27 cellular contexts compared by ENCODE assay signal in the genomic region with DNA sequence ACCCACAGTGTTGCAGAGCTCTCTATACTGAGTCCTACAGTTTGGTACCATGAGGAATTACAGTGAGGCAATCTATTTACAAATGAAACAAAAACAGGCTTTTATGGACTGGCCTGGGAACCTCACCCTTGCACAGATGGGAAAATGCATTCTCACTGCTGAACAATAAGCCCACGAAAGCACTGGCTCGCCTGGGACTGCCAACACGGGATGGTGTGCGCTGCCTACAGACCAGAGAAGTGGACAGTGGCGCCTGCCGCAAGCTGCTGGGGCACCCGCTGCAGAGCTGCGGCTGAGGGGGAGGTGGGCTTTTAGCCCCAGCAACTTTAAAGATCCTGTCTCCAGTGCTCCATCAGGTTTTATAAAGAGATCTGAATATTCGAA. TPM values are rescaled to one million over a fixed set of nuclear protein-coding genes. Genes with fewer than 3 reads are reported as not detected.
DNase-seq lines count a peak whose midpoint lies in the region; ATAC-seq, FAIRE-seq and TF ChIP-seq lines count a peak whose summit lies in the region.
"Had no signal": no experiment of that assay in that cellular context is flagged by ENCODE, and none has a peak within 500 bp of the region (broad histone marks: within the 10 kb centered on the region; RNA-seq: fewer than 3 reads in every experiment).

No MANE protein-coding gene starts in this region.

- no peak for FAIRE-seq in frontal cortex (lab: Jason Lieb, UNC)
- FAIRE-seq: GM12878, HTR-8/SVneo had no signal

- H3K9me2 ChIP-seq in Loucy (replicated peaks; ENCODE audit: low read depth, low read length), result no peaks in the 10 kb centered on the region

- H3K27me3 Mint-ChIP-seq in natural killer cell treated with Interleukin-12 subunit alpha and Interleukin-12 subunit beta and Interleukin-15 and Interleukin-18, amount 100 ng/mL, for 72 hours, result peaks cover 1 to 8% of the 10 kb centered on the region in 2 donors
- H3K27me3 Mint-ChIP-seq: activated naive CD8-positive, alpha-beta T cell treated with anti-CD3 and anti-CD28 coated beads, Interleukin-2, amount 50 U/mL, for 24 hours; activated T-helper 17 cell treated with anti-CD3 and anti-CD28 coated beads, Interleukin-2, amount 50 U/mL, for 72 hours had no signal

- H3K4me3 Mint-ChIP-seq in natural killer cell treated with Interleukin-12 subunit alpha and Interleukin-12 subunit beta and Interleukin-15 and Interleukin-18, amount 100 ng/mL, for 72 hours, result peak overlapping the region; percentile 78
- H3K4me3 Mint-ChIP-seq: activated CD8-positive, alpha-beta memory T cell treated with anti-CD3 and anti-CD28 coated beads, Interleukin-2, amount 10 ng/mL, durations not matched to agents 7 days and 5 days; activated naive CD8-positive, alpha-beta T cell treated with anti-CD3 and anti-CD28 coated beads, Interleukin-2, amount 50 U/mL, for 24 hours; activated T-helper 17 cell treated with anti-CD3 and anti-CD28 coated beads, Interleukin-2, amount 50 U/mL, for 72 hours; neural crest cell; stimulated activated effector memory CD8-positive, alpha-beta T cell treated with anti-CD3 and anti-CD28 coated beads, Interleukin-12 subunit alpha, Interleukin-12 subunit beta, amount 100 ng/mL, for 72 hours had no signal

- peaks cover 14% of the 10 kb centered on the region for H3F3A ChIP-seq in Loucy (ENCODE audit: low read depth)

- peaks cover 13% of the 10 kb centered on the region for H3K36me3 Mint-ChIP-seq in natural killer cell treated with Interleukin-12 subunit alpha and Interleukin-12 subunit beta and Interleukin-15 and Interleukin-18, amount 100 ng/mL, for 72 hours
- H3K36me3 Mint-ChIP-seq: stimulated activated effector memory CD8-positive, alpha-beta T cell treated with anti-CD3 and anti-CD28 coated beads, Interleukin-12 subunit alpha, Interleukin-12 subunit beta, amount 100 ng/mL, for 72 hours had no signal

- H3K27me3 ChIP-seq in BLaER1 (no peaks in the 10 kb centered on the region), Loucy (ENCODE audit: insufficient read depth, low read length, poor library complexity, severe bottlenecking) (no peaks in the 10 kb centered on the region)
- H3K27me3 ChIP-seq: breast epithelium had no signal

- H3K4me3 ChIP-seq in BLaER1 (no peak overlapping the region), Loucy (ENCODE audit: low read length, poor library complexity, severe bottlenecking) (no peak overlapping the region)
- H3K4me3 ChIP-seq: breast epithelium, GM12878, psoas muscle, skin epidermis, thoracic aorta had no signal

- H3K79me2 ChIP-seq in Loucy (ENCODE audit: insufficient read depth, low read length), result no peaks in the 10 kb centered on the region

- ATAC-seq in natural killer cell treated with Interleukin-12 subunit alpha and Interleukin-12 subunit beta and Interleukin-15 and Interleukin-18, amount 100 ng/mL, for 72 hours, result no peak
- ATAC-seq: GM12878, psoas muscle had no signal

- H3K9me3 ChIP-seq in BLaER1 (peaks cover 9% of the 10 kb centered on the region), Loucy (ENCODE audit: insufficient read depth, low read depth, low read length) (peaks cover 5% of the 10 kb centered on the region; the same call in 1 of the 2 replicates)
- H3K9me3 ChIP-seq: breast epithelium, psoas muscle, thoracic aorta had no signal

- H2AFZ ChIP-seq in Loucy (ENCODE audit: low read length), result no peak overlapping the region

- TF ChIP-seq CTCF in Loucy (conservative IDR thresholded peaks at IDR 0.05; ENCODE audit: low read length), result no peak

- peaks cover 88 to 89% of the 10 kb centered on the region in 2 donors for H3K4me1 Mint-ChIP-seq in natural killer cell treated with Interleukin-12 subunit alpha and Interleukin-12 subunit beta and Interleukin-15 and Interleukin-18, amount 100 ng/mL, for 72 hours (ENCODE audit: low read depth in 2 of 2)

- no peaks in the 10 kb centered on the region for H3K9me3 Mint-ChIP-seq in natural killer cell treated with Interleukin-12 subunit alpha and Interleukin-12 subunit beta and Interleukin-15 and Interleukin-18, amount 100 ng/mL, for 72 hours
- H3K9me3 Mint-ChIP-seq: activated T-helper 17 cell treated with anti-CD3 and anti-CD28 coated beads, Interleukin-2, amount 50 U/mL, for 72 hours; stimulated activated effector memory CD8-positive, alpha-beta T cell treated with anti-CD3 and anti-CD28 coated beads, Interleukin-12 subunit alpha, Interleukin-12 subunit beta, amount 100 ng/mL, for 72 hours had no signal

- H4K20me1 ChIP-seq in BLaER1 (no peaks in the 10 kb centered on the region), Loucy (ENCODE audit: insufficient read depth, low read length, poor library complexity, severe bottlenecking) (no peaks in the 10 kb centered on the region)

- peaks cover 94% of the 10 kb centered on the region for H3K4me1 ChIP-seq in BLaER1
- H3K4me1 ChIP-seq in Loucy (ENCODE audit: insufficient read depth, low read length, poor library complexity, severe bottlenecking), result peaks cover 82% of the 10 kb centered on the region
- H3K4me1 ChIP-seq: breast epithelium, psoas muscle had no signal

- H3K9ac ChIP-seq in BLaER1 (no peak overlapping the region), Loucy (ENCODE audit: low read depth, low read length, poor library complexity, severe bottlenecking) (peak overlapping the region; percentile 12)
- H3K9ac ChIP-seq: KMS-11 had no signal

- H3K27ac ChIP-seq in BLaER1, result peak overlapping the region; percentile 35
- H3K27ac ChIP-seq: breast epithelium, KMS-11, psoas muscle, thoracic aorta had no signal

- DNase-seq in frontal cortex (ENCODE audit: low spot score in 2 of 2), result peak; percentile 34 to 39
- no peak for DNase-seq in natural killer cell treated with Interleukin-12 subunit alpha and Interleukin-12 subunit beta and Interleukin-15 and Interleukin-18, amount 100 ng/mL, for 72 hours (ENCODE audit: low spot score)
- no peak for DNase-seq in H4 (ENCODE audit: low spot score)
- DNase-seq in hepatic stellate cell (ENCODE audit: low spot score), result no peak
- DNase-seq in activated CD4-positive, CD25-positive, alpha-beta regulatory T cell treated with anti-CD3 and anti-CD28 coated beads, Interleukin-2, amount 50 U/mL, for 72 hours, result no peak
- no peak for DNase-seq in UCSD-AML1 (lab: John Stamatoyannopoulos, UW; ENCODE audit: unreplicated experiment)
- DNase-seq: activated CD4-positive, alpha-beta T cell treated with anti-CD3 and anti-CD28 coated beads for 1 hour; activated naive CD8-positive, alpha-beta T cell treated with anti-CD3 and anti-CD28 coated beads, Interleukin-2, amount 50 U/mL, for 24 hours; cortex of kidney; DMS79 treated with DMSO at 0.1 percent for 48 hours; glutamatergic neuron; NCI-H1930; NCI-H2227 treated with DMSO at 0.1 percent for 48 hours; NCI-H748 treated with DMSO at 0.1 percent for 48 hours; psoas muscle had no signal

- peak overlapping the region; percentile 90 for H3K4me2 ChIP-seq in BLaER1
- H3K4me2 ChIP-seq in Loucy (ENCODE audit: low read depth, low read length, poor library complexity, severe bottlenecking), result no peak overlapping the region
- H3K4me2 ChIP-seq: KMS-11 had no signal

- peak overlapping the region; percentile 47 to 57 for H3K27ac Mint-ChIP-seq in natural killer cell treated with Interleukin-12 subunit alpha and Interleukin-12 subunit beta and Interleukin-15 and Interleukin-18, amount 100 ng/mL, for 72 hours
- H3K27ac Mint-ChIP-seq: activated naive CD8-positive, alpha-beta T cell treated with anti-CD3 and anti-CD28 coated beads, Interleukin-2, amount 50 U/mL, for 24 hours; activated T-helper 17 cell treated with anti-CD3 and anti-CD28 coated beads, Interleukin-2, amount 50 U/mL, for 72 hours; stimulated activated effector memory CD8-positive, alpha-beta T cell treated with anti-CD3 and anti-CD28 coated beads, Interleukin-12 subunit alpha, Interleukin-12 subunit beta, amount 100 ng/mL, for 72 hours had no signal

- H3K36me3 ChIP-seq in BLaER1 (no peaks in the 10 kb centered on the region), Loucy (ENCODE audit: insufficient read depth, low read length) (no peaks in the 10 kb centered on the region)
- H3K36me3 ChIP-seq: breast epithelium, thoracic aorta had no signal

RNA-seq across cellular contexts. Expression of a gene that starts 28.5 kb away (rescaled TPM):
- 13.0 TPM for total RNA-seq in frontal cortex
- 1 to 10 TPM; 3.1 to 3.5 TPM for total RNA-seq in natural killer cell treated with Interleukin-12 subunit alpha and Interleukin-12 subunit beta and Interleukin-15 and Interleukin-18, amount 100 ng/mL, for 72 hours
- total RNA-seq in H4 (2014; rRNA removed; shearing (Covaris generic)), result 7.8 and 9.0 TPM in 2 replicates

Comparison
In these comparisons a context has a peak if more than half of its experiments do, and no peak if none do; other contexts are left out.
1. DNase-seq: peak in frontal cortex (2 of 2); none in natural killer cell treated with Interleukin-12 subunit alpha and Interleukin-12 subunit beta and Interleukin-15 and Interleukin-18, amount 100 ng/mL, for 72 hours (single experiment), H4 (single experiment), hepatic stellate cell (single experiment), activated CD4-positive, CD25-positive, alpha-beta regulatory T cell treated with anti-CD3 and anti-CD28 coated beads, Interleukin-2, amount 50 U/mL, for 72 hours (single experiment) and UCSD-AML1 (single experiment).